In genomic region chr14:50062438-50063039, GRCh38 we compare ENCODE assay signal across 8 cellular contexts. TPM values are rescaled to one million over a fixed set of nuclear protein-coding genes. Genes with fewer than 3 reads are reported as not detected.
DNase-seq lines count a peak whose midpoint lies in the region; ATAC-seq and TF ChIP-seq lines count a peak whose summit lies in the region.

No MANE protein-coding gene starts in this region.

- no peaks in the 10 kb centered on the region for H3K27me3 Mint-ChIP-seq in T-helper 17 cell
- H3K27me3 Mint-ChIP-seq in stimulated activated naive CD8-positive, alpha-beta T cell treated with anti-CD3 and anti-CD28 coated beads, Interleukin-15, Interleukin-2, amounts not matched to agents 100 ng/mL and 50 ng/mL, for 24 hours = no peaks in the 10 kb centered on the region

- peaks cover 2% of the 10 kb centered on the region for H3K36me3 Mint-ChIP-seq in T-helper 17 cell (ENCODE audit: low read depth)
- H3K36me3 Mint-ChIP-seq in stimulated activated naive CD8-positive, alpha-beta T cell treated with anti-CD3 and anti-CD28 coated beads, Interleukin-15, Interleukin-2, amounts not matched to agents 100 ng/mL and 50 ng/mL, for 24 hours (ENCODE audit: low read depth) = peaks cover 6% of the 10 kb centered on the region

- H3K27ac ChIP-seq in body of pancreas = peak overlapping the region; percentile 47 to 78 (median 70)

- no peaks in the 10 kb centered on the region for H3K27me3 ChIP-seq in body of pancreas

- no peaks in the 10 kb centered on the region for H3K9me3 ChIP-seq in T-helper 17 cell (ENCODE audit: control insufficient read depth, low read length, poor library complexity, severe bottlenecking)
- no peaks in the 10 kb centered on the region for H3K9me3 ChIP-seq in body of pancreas
- no peaks in the 10 kb centered on the region for H3K9me3 ChIP-seq in mucosa of descending colon

- DNase-seq in T-helper 17 cell (peak; percentile 36 to 71 (median 54)), body of pancreas (peak in 3 of 4 donors; percentile 43 to 72 (median 63)), mucosa of descending colon (peak in 1 of 3 donors; percentile 71), NCI-H2081 (lab: John Stamatoyannopoulos, UW) (no peak)

- TF ChIP-seq CTCF in GM12872 (IDR thresholded peaks at IDR 0.05; ENCODE audit: insufficient read depth, low read depth, low read length) = 0 out of 3 replicates have a peak, but pooled peaks have one; percentile 10
- TF ChIP-seq CTCF in body of pancreas (IDR thresholded peaks at IDR 0.05) = no peak
- TF ChIP-seq CTCF in mucosa of descending colon (IDR thresholded peaks at IDR 0.05) = no peak

- 78 to 82% methylated on average over 7 of the region's 7 CpGs for WGBS in body of pancreas, 2 donors

- H3K4me1 ChIP-seq in body of pancreas = peaks cover 29% of the 10 kb centered on the region
- H3K4me1 ChIP-seq in mucosa of descending colon (ENCODE audit: low read depth) = peaks cover 31% of the 10 kb centered on the region

- ATAC-seq in HG03378 (IDR thresholded peaks at IDR 0.05; ENCODE audit: unreplicated experiment) = peak; percentile 29
- ATAC-seq in T-helper 17 cell = peak; percentile 86
- peak; percentile 41 for ATAC-seq in body of pancreas
- peak; percentile 72 for ATAC-seq in mucosa of descending colon
- ATAC-seq in GM18517 (IDR thresholded peaks at IDR 0.05; ENCODE audit: unreplicated experiment) = no peak

- peaks cover 61% of the 10 kb centered on the region for H3K4me1 Mint-ChIP-seq in T-helper 17 cell
- peaks cover 86% of the 10 kb centered on the region for H3K4me1 Mint-ChIP-seq in stimulated activated naive CD8-positive, alpha-beta T cell treated with anti-CD3 and anti-CD28 coated beads, Interleukin-15, Interleukin-2, amounts not matched to agents 100 ng/mL and 50 ng/mL, for 24 hours (ENCODE audit: low read depth)

- TF ChIP-seq POLR2A in body of pancreas (IDR thresholded peaks at IDR 0.05) = no peak

- H3K36me3 ChIP-seq in body of pancreas (replicated peaks in 1 of 2; ENCODE audit: insufficient read depth in 1 of 2, low read depth in 2 of 2) (no peaks in the 10 kb centered on the region), mucosa of descending colon (ENCODE audit: low read depth) (peaks cover 3% of the 10 kb centered on the region)

- peak overlapping the region; percentile 97 for H3K4me3 Mint-ChIP-seq in T-helper 17 cell
- H3K4me3 Mint-ChIP-seq in stimulated activated naive CD8-positive, alpha-beta T cell treated with anti-CD3 and anti-CD28 coated beads, Interleukin-15, Interleukin-2, amounts not matched to agents 100 ng/mL and 50 ng/mL, for 24 hours = peak overlapping the region; percentile 93

- H3K4me3 ChIP-seq in body of pancreas = no peak overlapping the region
- H3K4me3 ChIP-seq in mucosa of descending colon = no peak overlapping the region

- H3K9me3 Mint-ChIP-seq in stimulated activated naive CD8-positive, alpha-beta T cell treated with anti-CD3 and anti-CD28 coated beads, Interleukin-15, Interleukin-2, amounts not matched to agents 100 ng/mL and 50 ng/mL, for 24 hours = no peaks in the 10 kb centered on the region

- H3K27ac Mint-ChIP-seq in T-helper 17 cell = peak overlapping the region; percentile 100
- peak overlapping the region; percentile 99 for H3K27ac Mint-ChIP-seq in stimulated activated naive CD8-positive, alpha-beta T cell treated with anti-CD3 and anti-CD28 coated beads, Interleukin-15, Interleukin-2, amounts not matched to agents 100 ng/mL and 50 ng/mL, for 24 hours

- intact Hi-C loops in body of pancreas (cut with DNase I) = no loop called here
- intact Hi-C loops in mucosa of descending colon (cut with DNase I, micrococcal nuclease) = no loop called here

RNA-seq across cellular contexts. Expression of gene VCPKMT, which starts 53.8 kb away (rescaled TPM):
- total RNA-seq in T-helper 17 cell (10 to 100 TPM; 24.5 to 26.3 TPM), body of pancreas (1 to 10 TPM; 2.0 to 4.2 TPM), mucosa of descending colon (1 to 10 TPM; 5.9 to 8.9 (median 6.9) TPM)

Comparison
In these comparisons a context has a peak if more than half of its experiments do, and no peak if none do; other contexts are left out.
1. DNase-seq: peak in T-helper 17 cell (3 of 3) and body of pancreas (3 of 4); none in NCI-H2081 (0 of 2).